29 cellular contexts compared by ENCODE assay signal in genomic region chr3:133722935-133723334, GRCh38.
"Had no signal": no experiment of that assay in that cellular context is flagged by ENCODE, and none has a peak within 500 bp of the region (broad histone marks: within the 10 kb centered on the region; RNA-seq: fewer than 3 reads in every experiment).

No MANE protein-coding gene starts in this region.

- H3K4me3 Mint-ChIP-seq: stimulated activated effector memory CD8-positive, alpha-beta T cell treated with anti-CD3 and anti-CD28 coated beads, Interleukin-12 subunit alpha, Interleukin-12 subunit beta, amount 100 ng/mL, for 72 hours; stimulated activated memory B cell treated with anti-CD40 and anti-IgM and Interleukin-4, amounts not matched to agents 10 μg/mL and 1 μg/mL and 100 μg/mL, for 72 hours; stimulated activated naive B cell treated with anti-CD40 and anti-IgM and Interleukin-4, amounts not matched to agents 10 μg/mL and 1 μg/mL and 100 μg/mL, for 72 hours; stimulated activated naive CD8-positive, alpha-beta T cell treated with anti-CD3 and anti-CD28 coated beads, Interleukin-15, amount 100 ng/mL, for 72 hours; stimulated activated naive CD8-positive, alpha-beta T cell treated with anti-CD3 and anti-CD28 coated beads, Interleukin-15, Interleukin-2, amounts not matched to agents 100 ng/mL and 50 ng/mL, for 24 hours; type B pancreatic cell had no signal

- ATAC-seq: stimulated activated effector memory CD8-positive, alpha-beta T cell treated with anti-CD3 and anti-CD28 coated beads, Interleukin-12 subunit alpha, Interleukin-12 subunit beta, amount 100 ng/mL, for 72 hours; stimulated activated memory B cell treated with anti-CD40 and anti-IgM and Interleukin-4, amounts not matched to agents 10 μg/mL and 1 μg/mL and 100 μg/mL, for 72 hours; stimulated activated naive B cell treated with anti-CD40 and anti-IgM and Interleukin-4, amounts not matched to agents 10 μg/mL and 1 μg/mL and 100 μg/mL, for 72 hours; stimulated activated naive CD8-positive, alpha-beta T cell treated with anti-CD3 and anti-CD28 coated beads, Interleukin-15, amount 100 ng/mL, for 72 hours; stimulated activated naive CD8-positive, alpha-beta T cell treated with anti-CD3 and anti-CD28 coated beads, Interleukin-15, Interleukin-2, amounts not matched to agents 100 U/mL and 50 U/mL, for 24 hours; upper lobe of right lung had no signal

- H3K4me1 Mint-ChIP-seq: stimulated activated effector memory CD8-positive, alpha-beta T cell treated with anti-CD3 and anti-CD28 coated beads, Interleukin-12 subunit alpha, Interleukin-12 subunit beta, amount 100 ng/mL, for 72 hours; stimulated activated memory B cell treated with anti-CD40 and anti-IgM and Interleukin-4, amounts not matched to agents 10 μg/mL and 1 μg/mL and 100 μg/mL, for 72 hours; stimulated activated naive B cell treated with anti-CD40 and anti-IgM and Interleukin-4, amounts not matched to agents 10 μg/mL and 1 μg/mL and 100 μg/mL, for 72 hours; stimulated activated naive CD8-positive, alpha-beta T cell treated with anti-CD3 and anti-CD28 coated beads, Interleukin-15, amount 100 ng/mL, for 72 hours had no signal

- H3K4me3 ChIP-seq: stomach, suprapubic skin, testis, thoracic aorta, thyroid gland, tibial artery, tibial nerve, transverse colon, upper lobe of left lung, upper lobe of right lung, uterus, vagina had no signal

- H3K27ac ChIP-seq: stomach, suprapubic skin, testis, thoracic aorta, thyroid gland, tibial artery, tibial nerve, transverse colon, upper lobe of left lung, upper lobe of right lung, uterus, vagina had no signal

- H3K27me3 ChIP-seq: stomach, suprapubic skin, testis, thyroid gland, tibial artery, tibial nerve, transverse colon, upper lobe of left lung, upper lobe of right lung, uterus, vagina had no signal

- FAIRE-seq: urothelium cell line had no signal

- H3K36me3 Mint-ChIP-seq: stimulated activated effector memory CD8-positive, alpha-beta T cell treated with anti-CD3 and anti-CD28 coated beads, Interleukin-12 subunit alpha, Interleukin-12 subunit beta, amount 100 ng/mL, for 72 hours; stimulated activated memory B cell treated with anti-CD40 and anti-IgM and Interleukin-4, amounts not matched to agents 10 μg/mL and 1 μg/mL and 100 μg/mL, for 72 hours; type B pancreatic cell had no signal

- H3K36me3 ChIP-seq: stomach, suprapubic skin, thoracic aorta, thyroid gland, tibial artery, transverse colon, upper lobe of left lung, upper lobe of right lung, uterus, vagina had no signal

- H3K27me3 Mint-ChIP-seq: stimulated activated naive CD8-positive, alpha-beta T cell treated with anti-CD3 and anti-CD28 coated beads, Interleukin-15, amount 100 ng/mL, for 72 hours had no signal

- DNase-seq: stimulated activated CD4-positive, alpha-beta T cell treated with anti-CD3 and anti-CD28 coated beads, Interleukin-2, amount 100 ng/mL, for 48 hours; stimulated activated CD4-positive, alpha-beta T cell treated with anti-CD3 and anti-CD28 coated beads, Interleukin-4, amount 100 ng/mL, for 1 hour; stimulated activated CD4-positive, alpha-beta T cell treated with anti-CD3 and anti-CD28 coated beads, Interleukin-4, amount 100 ng/mL, for 24 hours; stimulated activated CD4-positive, alpha-beta T cell treated with anti-CD3 and anti-CD28 coated beads, Interleukin-4, amount 100 ng/mL, for 4 hours; stimulated activated CD8-positive, alpha-beta memory T cell treated with anti-CD3 and anti-CD28 coated beads, Interleukin-4, amount 100 ng/mL, for 48 hours; stimulated activated naive B cell treated with anti-CD40 and anti-IgM and Interleukin-4, amounts not matched to agents 10 μg/mL and 1 μg/mL and 100 μg/mL, for 72 hours; stimulated activated naive CD4-positive, alpha-beta T cell; stimulated activated naive CD4-positive, alpha-beta T cell treated with Interleukin-2 at 50 U/mL for 16 hours; stimulated activated naive CD8-positive, alpha-beta T cell treated with anti-CD3 and anti-CD28 coated beads, Interleukin-15, amount 100 ng/mL, for 72 hours; stimulated activated naive CD8-positive, alpha-beta T cell treated with anti-CD3 and anti-CD28 coated beads, Interleukin-15, Interleukin-2, amounts not matched to agents 100 U/mL and 50 U/mL, for 24 hours; stomach; substantia nigra; testis; thyroid gland; tibial artery; transverse colon; trophoblast cell; upper lobe of left lung; upper lobe of right lung; uterus had no signal

- H3K4me1 ChIP-seq: stomach, suprapubic skin, testis, thyroid gland, tibial artery, tibial nerve, transverse colon, upper lobe of left lung, upper lobe of right lung, uterus, vagina had no signal

- H3K27ac Mint-ChIP-seq: stimulated activated effector memory CD8-positive, alpha-beta T cell treated with anti-CD3 and anti-CD28 coated beads, Interleukin-12 subunit alpha, Interleukin-12 subunit beta, amount 100 ng/mL, for 72 hours; stimulated activated memory B cell treated with anti-CD40 and anti-IgM and Interleukin-4, amounts not matched to agents 10 μg/mL and 1 μg/mL and 100 μg/mL, for 72 hours; stimulated activated naive B cell treated with anti-CD40 and anti-IgM and Interleukin-4, amounts not matched to agents 10 μg/mL and 1 μg/mL and 100 μg/mL, for 72 hours; stimulated activated naive CD8-positive, alpha-beta T cell treated with anti-CD3 and anti-CD28 coated beads, Interleukin-15, amount 100 ng/mL, for 72 hours; stimulated activated naive CD8-positive, alpha-beta T cell treated with anti-CD3 and anti-CD28 coated beads, Interleukin-15, Interleukin-2, amounts not matched to agents 100 ng/mL and 50 ng/mL, for 24 hours; type B pancreatic cell had no signal

- H3K9me3 ChIP-seq: testis, thyroid gland had no signal
